10 cellular contexts compared by ENCODE assay signal in genomic region chr16:81610144-81610842, GRCh38.
DNase-seq lines count a peak whose midpoint lies in the region; ATAC-seq, FAIRE-seq and TF ChIP-seq lines count a peak whose summit lies in the region.
"Had no signal": no experiment of that assay in that cellular context is flagged by ENCODE, and none has a peak within 500 bp of the region (broad histone marks: within the 10 kb centered on the region; RNA-seq: fewer than 3 reads in every experiment).

No MANE protein-coding gene starts in this region.

- H3K27ac Mint-ChIP-seq in WTC11, result peak overlapping the region; percentile 28; the same call in 1 of the 2 replicates

- peaks cover 16% of the 10 kb centered on the region for H3K36me3 Mint-ChIP-seq in WTC11

- intact Hi-C loops in head of caudate nucleus (cut with DNase I), result no loop called here
- intact Hi-C loops in pancreas (cut with DNase I), result loop anchor here in 1 of 3 donors (10.0 kb wide), 1 partner anchor 45 kb away; no protein-coding TSS in a partner anchor

- H3K4me1 Mint-ChIP-seq in WTC11, result 0 out of 2 replicates have a peak, but pooled peaks cover 4% of the 10 kb centered on the region

- H3K9me3 ChIP-seq in BE2C, result no peaks in the 10 kb centered on the region
- H3K9me3 ChIP-seq in pancreas, result no peaks in the 10 kb centered on the region
- H3K9me3 ChIP-seq: gastrocnemius medialis had no signal

- WGBS in pancreas, 2 donors, result 79 to 82% methylated on average over 26 of the region's 26 CpGs

- ATAC-seq in WTC11 (no peak), pancreas (peak in 3 of 4 donors; percentile 46 to 56 (median 49)), GM19455 (IDR thresholded peaks at IDR 0.05; ENCODE audit: unreplicated experiment) (no peak)
- ATAC-seq: gastrocnemius medialis had no signal

- DNase-seq in BE2C, result peak; percentile 67
- DNase-seq in WTC11 (ENCODE audit: low spot score), result no peak
- DNase-seq in head of caudate nucleus, result peak; percentile 48 to 91 (median 78)
- DNase-seq in pancreas, result peak in 1 of 6 donors; percentile 33
- DNase-seq in NCI-H446 treated with DMSO at 0.1 percent for 48 hours (lab: John Stamatoyannopoulos, UW), result no peak
- no peak for DNase-seq in activated CD4-positive, alpha-beta T cell treated with anti-CD3 and anti-CD28 coated beads, Interleukin-2, amount 50 U/mL, for 4 hours
- no peak for DNase-seq in SKM-1 (lab: John Stamatoyannopoulos, UW; ENCODE audit: unreplicated experiment)
- DNase-seq: activated B cell treated with CpG ODN at 0.5 μM for 24 hours had no signal

- H3K9me3 Mint-ChIP-seq in WTC11, result no peaks in the 10 kb centered on the region
- H3K9me3 Mint-ChIP-seq: activated B cell treated with CpG ODN at 0.5 μM for 24 hours had no signal

- POLR2A ChIA-PET in WTC11 (lab: Charles Lee), result interaction anchor here (1.4 kb wide), 1 partner anchor 11 kb away, joined by 3 read pairs; no protein-coding TSS in a partner anchor

- CTCF ChIA-PET in WTC11 (lab: Charles Lee), result no interaction called here

- no peaks in the 10 kb centered on the region for H3K27me3 Mint-ChIP-seq in WTC11 (ENCODE audit: low read depth)
- H3K27me3 Mint-ChIP-seq: activated B cell treated with CpG ODN at 0.5 μM for 24 hours had no signal

- H3K4me1 ChIP-seq in BE2C, result peaks cover 3% of the 10 kb centered on the region
- peaks cover 0 to 6% (median 0%) of the 10 kb centered on the region in 3 donors for H3K4me1 ChIP-seq in pancreas

- H3K27me3 ChIP-seq in BE2C, result no peaks in the 10 kb centered on the region
- H3K27me3 ChIP-seq in pancreas, result no peaks in the 10 kb centered on the region
- H3K27me3 ChIP-seq: gastrocnemius medialis had no signal

- no peak for TF ChIP-seq CTCF in BE2C (IDR thresholded peaks at IDR 0.05; ENCODE audit: low read depth, low read length)
- TF ChIP-seq CTCF in WTC11 (IDR thresholded peaks at IDR 0.05), result no peak
- TF ChIP-seq CTCF in pancreas (IDR thresholded peaks at IDR 0.05), result no peak

- H3K4me3 Mint-ChIP-seq in WTC11, result no peak overlapping the region
- H3K4me3 Mint-ChIP-seq: activated B cell treated with CpG ODN at 0.5 μM for 24 hours had no signal

- H3K36me3 ChIP-seq in BE2C (peaks cover 4% of the 10 kb centered on the region; the same call in 1 of the 2 replicates), pancreas (no peaks in the 10 kb centered on the region)
- H3K36me3 ChIP-seq: gastrocnemius medialis had no signal

- H3K27ac ChIP-seq in pancreas, result peak overlapping the region in 1 of 4 donors; percentile 17

- H3K4me3 ChIP-seq in BE2C (ENCODE audit: low read depth, low read length), result no peak overlapping the region
- H3K4me3 ChIP-seq in pancreas, result no peak overlapping the region
- H3K4me3 ChIP-seq: gastrocnemius medialis had no signal

- FAIRE-seq in pancreas (lab: Jason Lieb, UNC), result no peak

TF ChIP-seq in WTC11, 78 proteins besides CTCF, POLR2A, EP300 and RAD21:
- TF ChIP-seq, protein P1, sequence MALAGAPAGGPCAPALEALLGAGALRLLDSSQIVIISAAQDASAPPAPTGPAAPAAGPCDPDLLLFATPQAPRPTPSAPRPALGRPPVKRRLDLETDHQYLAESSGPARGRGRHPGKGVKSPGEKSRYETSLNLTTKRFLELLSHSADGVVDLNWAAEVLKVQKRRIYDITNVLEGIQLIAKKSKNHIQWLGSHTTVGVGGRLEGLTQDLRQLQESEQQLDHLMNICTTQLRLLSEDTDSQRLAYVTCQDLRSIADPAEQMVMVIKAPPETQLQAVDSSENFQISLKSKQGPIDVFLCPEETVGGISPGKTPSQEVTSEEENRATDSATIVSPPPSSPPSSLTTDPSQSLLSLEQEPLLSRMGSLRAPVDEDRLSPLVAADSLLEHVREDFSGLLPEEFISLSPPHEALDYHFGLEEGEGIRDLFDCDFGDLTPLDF (CRISPR knock-in tag; IDR thresholded peaks at IDR 0.05), result no peak
- TF ChIP-seq GABPB1 (CRISPR knock-in tag; IDR thresholded peaks at IDR 0.05) (no peak), OVOL2 (CRISPR knock-in tag; IDR thresholded peaks at IDR 0.05; ENCODE audit: borderline replicate concordance) (no peak), NR2C2 (CRISPR knock-in tag; IDR thresholded peaks at IDR 0.05) (no peak), TP53 (CRISPR knock-in tag; IDR thresholded peaks at IDR 0.05) (no peak), HMGA2 (CRISPR knock-in tag; IDR thresholded peaks at IDR 0.05) (no peak), EMX1 (CRISPR knock-in tag; IDR thresholded peaks at IDR 0.05) (no peak), SOX15 (CRISPR knock-in tag; IDR thresholded peaks at IDR 0.05) (no peak), ATF3 (CRISPR knock-in tag; conservative IDR thresholded peaks at IDR 0.05) (no peak), SP1 (CRISPR knock-in tag; conservative IDR thresholded peaks at IDR 0.05) (no peak), MYBL2 (CRISPR knock-in tag; IDR thresholded peaks at IDR 0.05) (no peak), RORB (CRISPR knock-in tag; IDR thresholded peaks at IDR 0.05) (no peak), ETV6 (CRISPR knock-in tag; IDR thresholded peaks at IDR 0.05) (no peak), GRHL2 (CRISPR knock-in tag; IDR thresholded peaks at IDR 0.05; ENCODE audit: insufficient replicate concordance, severe bottlenecking) (no peak), CREM (CRISPR knock-in tag; IDR thresholded peaks at IDR 0.05) (no peak)
- TF ChIP-seq, protein P2, sequence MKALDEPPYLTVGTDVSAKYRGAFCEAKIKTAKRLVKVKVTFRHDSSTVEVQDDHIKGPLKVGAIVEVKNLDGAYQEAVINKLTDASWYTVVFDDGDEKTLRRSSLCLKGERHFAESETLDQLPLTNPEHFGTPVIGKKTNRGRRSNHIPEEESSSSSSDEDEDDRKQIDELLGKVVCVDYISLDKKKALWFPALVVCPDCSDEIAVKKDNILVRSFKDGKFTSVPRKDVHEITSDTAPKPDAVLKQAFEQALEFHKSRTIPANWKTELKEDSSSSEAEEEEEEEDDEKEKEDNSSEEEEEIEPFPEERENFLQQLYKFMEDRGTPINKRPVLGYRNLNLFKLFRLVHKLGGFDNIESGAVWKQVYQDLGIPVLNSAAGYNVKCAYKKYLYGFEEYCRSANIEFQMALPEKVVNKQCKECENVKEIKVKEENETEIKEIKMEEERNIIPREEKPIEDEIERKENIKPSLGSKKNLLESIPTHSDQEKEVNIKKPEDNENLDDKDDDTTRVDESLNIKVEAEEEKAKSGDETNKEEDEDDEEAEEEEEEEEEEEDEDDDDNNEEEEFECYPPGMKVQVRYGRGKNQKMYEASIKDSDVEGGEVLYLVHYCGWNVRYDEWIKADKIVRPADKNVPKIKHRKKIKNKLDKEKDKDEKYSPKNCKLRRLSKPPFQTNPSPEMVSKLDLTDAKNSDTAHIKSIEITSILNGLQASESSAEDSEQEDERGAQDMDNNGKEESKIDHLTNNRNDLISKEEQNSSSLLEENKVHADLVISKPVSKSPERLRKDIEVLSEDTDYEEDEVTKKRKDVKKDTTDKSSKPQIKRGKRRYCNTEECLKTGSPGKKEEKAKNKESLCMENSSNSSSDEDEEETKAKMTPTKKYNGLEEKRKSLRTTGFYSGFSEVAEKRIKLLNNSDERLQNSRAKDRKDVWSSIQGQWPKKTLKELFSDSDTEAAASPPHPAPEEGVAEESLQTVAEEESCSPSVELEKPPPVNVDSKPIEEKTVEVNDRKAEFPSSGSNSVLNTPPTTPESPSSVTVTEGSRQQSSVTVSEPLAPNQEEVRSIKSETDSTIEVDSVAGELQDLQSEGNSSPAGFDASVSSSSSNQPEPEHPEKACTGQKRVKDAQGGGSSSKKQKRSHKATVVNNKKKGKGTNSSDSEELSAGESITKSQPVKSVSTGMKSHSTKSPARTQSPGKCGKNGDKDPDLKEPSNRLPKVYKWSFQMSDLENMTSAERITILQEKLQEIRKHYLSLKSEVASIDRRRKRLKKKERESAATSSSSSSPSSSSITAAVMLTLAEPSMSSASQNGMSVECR (CRISPR knock-in tag; IDR thresholded peaks at IDR 0.05; ENCODE audit: borderline replicate concordance), result no peak
- TF ChIP-seq, protein P3, sequence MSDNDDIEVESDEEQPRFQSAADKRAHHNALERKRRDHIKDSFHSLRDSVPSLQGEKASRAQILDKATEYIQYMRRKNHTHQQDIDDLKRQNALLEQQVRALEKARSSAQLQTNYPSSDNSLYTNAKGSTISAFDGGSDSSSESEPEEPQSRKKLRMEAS (CRISPR knock-in tag; IDR thresholded peaks at IDR 0.05), result no peak

Comparison
In these comparisons a context has a peak if more than half of its experiments do, and no peak if none do; other contexts are left out.
1. DNase-seq: peak in BE2C (single experiment) and head of caudate nucleus (42 of 42); none in WTC11 (single experiment), NCI-H446 treated with DMSO at 0.1 percent for 48 hours (single experiment), activated CD4-positive, alpha-beta T cell treated with anti-CD3 and anti-CD28 coated beads, Interleukin-2, amount 50 U/mL, for 4 hours (0 of 2) and SKM-1 (single experiment).
2. ATAC-seq: peak in pancreas (3 of 4); none in WTC11 (single experiment) and GM19455 (single experiment).